ENCODE assay signal across 16 cellular contexts in the genomic region with DNA sequence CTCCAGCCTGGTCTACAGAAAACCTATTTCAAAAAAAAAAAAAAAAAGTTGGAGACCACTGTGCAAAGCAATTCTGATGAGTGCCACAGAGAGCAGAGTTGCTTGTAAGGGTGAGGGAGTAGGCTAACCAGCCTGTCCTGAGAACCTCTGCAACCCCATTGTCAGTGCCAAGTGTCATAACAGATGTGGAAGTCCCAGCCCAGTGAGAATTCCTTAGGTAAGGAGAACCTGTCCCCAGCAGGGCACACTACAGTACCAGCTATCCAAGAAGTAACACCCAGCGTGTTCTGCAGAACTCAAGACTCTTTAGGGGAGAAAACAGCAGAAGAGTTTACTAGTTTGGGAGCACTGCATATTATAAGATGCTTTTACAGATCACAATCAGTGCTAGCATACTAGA.
"Had no signal": no experiment of that assay in that cellular context is flagged by ENCODE, and none has a peak within 500 bp of the region (broad histone marks: within the 10 kb centered on the region; RNA-seq: fewer than 3 reads in every experiment).

No MANE protein-coding gene starts in this region.

- H3K27me3 Mint-ChIP-seq: T-helper 17 cell had no signal

- H3K27me3 ChIP-seq: cardiac muscle cell, dorsolateral prefrontal cortex, heart right ventricle, sigmoid colon, spleen, stomach had no signal

- H3K36me3 ChIP-seq: cardiac muscle cell, gastrocnemius medialis, sigmoid colon, thoracic aorta had no signal

- DNase-seq: activated CD4-positive, alpha-beta T cell treated with anti-CD3 and anti-CD28 coated beads for 48 hours; activated CD8-positive, alpha-beta memory T cell treated with anti-CD3 and anti-CD28 coated beads, Interleukin-2, amount 50 U/mL, for 4 hours; activated CD8-positive, alpha-beta T cell treated with anti-CD3 and anti-CD28 coated beads, Interleukin-2, amount 10 ng/mL, durations not matched to agents 7 days and 5 days; activated effector memory CD4-positive, alpha-beta T cell treated with anti-CD3 and anti-CD28 coated beads, Interleukin-2, amount 50 U/mL, for 16 hours; activated T-cell treated with anti-CD3 and anti-CD28 coated beads, Interleukin-2, amount 50 U/mL, for 48 hours; dorsolateral prefrontal cortex; erythroblast; gastrocnemius medialis; heart right ventricle; nephron progenitor cell; sigmoid colon; spleen; stomach; T-helper 17 cell had no signal

- H3K27ac ChIP-seq: cardiac muscle cell, dorsolateral prefrontal cortex, gastrocnemius medialis, heart right ventricle, sigmoid colon, spleen, stomach, thoracic aorta had no signal

- H3K4me3 ChIP-seq: cardiac muscle cell, dorsolateral prefrontal cortex, gastrocnemius medialis, heart right ventricle, sigmoid colon, spleen, stomach, thoracic aorta had no signal

- H3K9me3 ChIP-seq: gastrocnemius medialis, sigmoid colon, stomach, thoracic aorta had no signal

- H3K27ac Mint-ChIP-seq: activated CD8-positive, alpha-beta T cell treated with anti-CD3 and anti-CD28 coated beads, Interleukin-2, amount 10 ng/mL, durations not matched to agents 7 days and 5 days; nephron progenitor cell; T-helper 17 cell had no signal

- H3K4me1 ChIP-seq: gastrocnemius medialis, sigmoid colon had no signal

- H3K4me3 Mint-ChIP-seq: activated CD8-positive, alpha-beta T cell treated with anti-CD3 and anti-CD28 coated beads, Interleukin-2, amount 10 ng/mL, durations not matched to agents 7 days and 5 days; nephron progenitor cell; T-helper 17 cell had no signal
